In genomic region chr15:60390931-60391501, GRCh38 we compare ENCODE assay signal across 8 cellular contexts. TPM values are rescaled to one million over a fixed set of nuclear protein-coding genes. Genes with fewer than 3 reads are reported as not detected.
A peak's percentile ranks its signal among the peaks of the same experiment; 100 is the strongest.
DNase-seq lines count a peak whose midpoint lies in the region; ATAC-seq, FAIRE-seq and TF ChIP-seq lines count a peak whose summit lies in the region.

No MANE protein-coding gene starts in this region.

- TF ChIP-seq CTCF in pancreas (IDR thresholded peaks at IDR 0.05), result no peak

- H3K36me3 ChIP-seq in pancreas, result no peaks in the 10 kb centered on the region

- H3K9me3 ChIP-seq in pancreas, result no peaks in the 10 kb centered on the region

- no peaks in the 10 kb centered on the region for H3K27me3 ChIP-seq in pancreas

- intact Hi-C loops in pancreas (cut with DNase I), result no loop called here

- peaks cover 0 to 39% (median 24%) of the 10 kb centered on the region in 3 donors for H3K4me1 ChIP-seq in pancreas

- ATAC-seq in pancreas (peak in 3 of 4 donors; percentile 21 to 54 (median 32)), HG03135 (IDR thresholded peaks at IDR 0.05; ENCODE audit: unreplicated experiment) (no peak)
- no peak for ATAC-seq in stimulated activated naive CD8-positive, alpha-beta T cell treated with anti-CD3 and anti-CD28 coated beads, Interleukin-15, Interleukin-2, amounts not matched to agents 100 U/mL and 50 U/mL, for 24 hours

- DNase-seq in GOT3 (lab: John Stamatoyannopoulos, UW) (peak; percentile 36), RKO (ENCODE audit: low spot score) (peak; percentile 88), fibroblast of gingiva (ENCODE audit: low read depth) (peak; percentile 85), pancreas (peak in 1 of 6 donors; percentile 40), COLO668 (lab: John Stamatoyannopoulos, UW; ENCODE audit: unreplicated experiment) (no peak), NCI-H1417 (lab: John Stamatoyannopoulos, UW) (no peak)
- DNase-seq in stimulated activated naive CD8-positive, alpha-beta T cell treated with anti-CD3 and anti-CD28 coated beads, Interleukin-15, Interleukin-2, amounts not matched to agents 100 U/mL and 50 U/mL, for 24 hours, result no peak

- no peak for FAIRE-seq in pancreas (lab: Jason Lieb, UNC)

- H3K27ac ChIP-seq in pancreas, result peak overlapping the region in 3 of 4 donors; percentile 42 to 90 (median 89)

- H3K4me3 ChIP-seq in pancreas, result peak overlapping the region in 1 of 4 donors; percentile 2

- WGBS in pancreas, 2 donors, result 60 to 72% methylated on average over 6 of the region's 6 CpGs

RNA-seq across cellular contexts. Expression of gene ANXA2, which starts 6.8 kb away (rescaled TPM):
- total RNA-seq in pancreas, result 100 to 1,000 TPM; 123 to 476 (median 204) TPM
- 100 to 1,000 TPM; 296 to 336 TPM for polyA plus RNA-seq in pancreas

Comparison
In these comparisons a context has a peak if more than half of its experiments do, and no peak if none do; other contexts are left out.
1. DNase-seq: peak in GOT3 (single experiment), RKO (single experiment) and fibroblast of gingiva (single experiment); none in COLO668 (single experiment), NCI-H1417 (0 of 3) and stimulated activated naive CD8-positive, alpha-beta T cell treated with anti-CD3 and anti-CD28 coated beads, Interleukin-15, Interleukin-2, amounts not matched to agents 100 U/mL and 50 U/mL, for 24 hours (single experiment).
2. ATAC-seq: peak in pancreas (3 of 4); none in HG03135 (single experiment) and stimulated activated naive CD8-positive, alpha-beta T cell treated with anti-CD3 and anti-CD28 coated beads, Interleukin-15, Interleukin-2, amounts not matched to agents 100 U/mL and 50 U/mL, for 24 hours (single experiment).